ENCODE assay signal across 8 cellular contexts in the genomic region with DNA sequence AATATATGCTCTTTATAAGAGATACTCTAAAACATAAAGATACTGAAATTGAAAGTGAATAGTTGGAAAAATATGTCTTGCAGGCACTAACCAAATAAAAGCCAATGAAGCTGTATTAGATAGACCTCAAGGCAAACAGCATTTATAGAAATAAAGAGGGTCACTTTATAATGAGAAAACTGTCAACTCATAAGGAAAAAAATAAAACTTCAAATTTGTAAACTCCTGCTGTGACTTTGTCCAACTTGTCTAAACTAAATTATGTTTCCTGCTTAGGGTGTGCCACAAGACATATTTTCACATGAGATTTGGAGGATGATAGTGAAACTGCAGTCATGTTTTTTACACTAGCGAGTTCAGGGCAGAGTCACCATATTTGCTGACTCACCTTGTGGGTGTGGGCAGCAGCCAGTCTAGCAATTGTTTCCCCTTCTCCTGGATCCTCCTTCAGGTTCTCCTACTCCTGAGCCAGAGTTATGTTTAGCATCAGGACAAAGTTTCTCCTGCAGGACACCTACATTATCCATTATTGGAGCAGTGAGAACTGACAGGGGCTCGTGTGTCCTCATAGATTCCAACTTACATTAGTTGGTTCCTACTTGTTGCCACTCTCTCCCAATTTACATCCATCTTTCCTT.
DNase-seq lines count a peak whose midpoint lies in the region; ATAC-seq and TF ChIP-seq lines count a peak whose summit lies in the region.

No MANE protein-coding gene starts in this region.

- H3K4me3 ChIP-seq in GM08714 (ENCODE audit: low read length) = peak overlapping the region; percentile 30; the same call in 1 of the 2 replicates
- no peak overlapping the region for H3K4me3 ChIP-seq in HFF-Myc (replicated peaks; ENCODE audit: low read depth, low read length)

- H3K27ac ChIP-seq in RWPE1 = no peak overlapping the region

- TF ChIP-seq CTCF in HFF-Myc (IDR thresholded peaks at IDR 0.05; ENCODE audit: low read depth, low read length, missing control alignments) (no peak), RWPE1 (conservative IDR thresholded peaks at IDR 0.05; ENCODE audit: low read depth) (no peak)

- no peak for ATAC-seq in HG03045 (IDR thresholded peaks at IDR 0.05; ENCODE audit: unreplicated experiment)

- DNase-seq in HFF-Myc (ENCODE audit: extremely low read depth, low read depth) = peak; percentile 5
- peak; percentile 53 for DNase-seq in RWPE1 (ENCODE audit: low spot score)
- DNase-seq in fibroblast of peridontal ligament (ENCODE audit: extremely low read depth) = peak; percentile 3
- DNase-seq in anterior cingulate cortex (lab: John Stamatoyannopoulos, UW) = no peak
- no peak for DNase-seq in DMS79 (lab: John Stamatoyannopoulos, UW)
- no peak for DNase-seq in NCI-H526 (lab: John Stamatoyannopoulos, UW)

- POLR2A ChIA-PET in RWPE1 (lab: Yijun Ruan, JAX; ENCODE audit: low non-redundant PET) = no interaction called here

- CTCF ChIA-PET in RWPE1 (lab: Yijun Ruan, JAX) = interaction anchor here (0.8 kb wide), 1 partner anchor 25 kb away, joined by 5 read pairs; no protein-coding TSS in a partner anchor

Comparison
In these comparisons a context has a peak if more than half of its experiments do, and no peak if none do; other contexts are left out.
1. DNase-seq: peak in HFF-Myc (single experiment), RWPE1 (single experiment) and fibroblast of peridontal ligament (single experiment); none in anterior cingulate cortex (0 of 58), DMS79 (single experiment) and NCI-H526 (0 of 2).